In the genomic region with DNA sequence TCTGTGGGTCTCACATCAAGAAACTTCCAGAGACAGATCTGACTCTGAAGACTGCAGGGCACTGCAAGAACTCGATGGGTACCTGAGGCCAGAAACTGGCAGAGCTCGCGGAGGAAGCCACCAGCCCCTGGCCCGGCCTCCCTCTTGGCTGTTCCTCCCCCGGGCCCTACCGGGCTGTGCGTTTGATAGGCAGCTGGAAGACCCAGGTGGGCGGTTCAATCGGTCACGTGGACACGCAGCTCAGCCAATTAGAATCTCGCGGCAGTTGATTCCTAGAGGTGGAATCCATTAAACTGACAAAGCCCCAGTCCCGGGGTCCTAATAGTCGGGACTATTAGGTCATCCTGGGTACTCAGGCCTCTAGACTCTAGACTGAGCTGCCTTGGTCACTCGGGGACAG, we compare ENCODE assay signal across 22 cellular contexts.
"Had no signal": no experiment of that assay in that cellular context is flagged by ENCODE, and none has a peak within 500 bp of the region (broad histone marks: within the 10 kb centered on the region; RNA-seq: fewer than 3 reads in every experiment).

No MANE protein-coding gene starts in this region.

- H3K4me1 ChIP-seq: lower lobe of right lung, parathyroid adenoma, tibial nerve, upper lobe of left lung had no signal

- H3K27me3 ChIP-seq: tibial nerve, upper lobe of left lung had no signal

- DNase-seq: cortex of kidney; dorsolateral prefrontal cortex; effector CD4-positive, alpha-beta T cell; hypothalamus; left ventricle myocardium superior; lower lobe of right lung; natural killer cell; stimulated activated CD4-positive, alpha-beta T cell treated with anti-CD3 and anti-CD28 coated beads, Interleukin-12 subunit alpha, Interleukin-12 subunit beta, amount 100 ng/mL, for 4 hours; stimulated activated CD4-positive, alpha-beta T cell treated with anti-CD3 and anti-CD28 coated beads, Interleukin-1b, Interleukin-23, amount 100 ng/mL, for 48 hours; stimulated activated CD4-positive, alpha-beta T cell treated with anti-CD3 and anti-CD28 coated beads, Interleukin-4, amount 100 ng/mL, for 1 hour; stimulated activated CD8-positive, alpha-beta memory T cell treated with anti-CD3 and anti-CD28 coated beads, Interleukin-4, amount 100 ng/mL, for 48 hours; stimulated activated naive CD4-positive, alpha-beta T cell; substantia nigra had no signal

- H3K9me3 Mint-ChIP-seq: memory B cell, natural killer cell had no signal

- H3K27ac ChIP-seq: dorsolateral prefrontal cortex, lower lobe of right lung, neutrophil, parathyroid adenoma, thoracic aorta, tibial nerve, upper lobe of left lung had no signal

- H3K27ac Mint-ChIP-seq: memory B cell, natural killer cell, progenitor cell of endocrine pancreas had no signal

- H3K9ac ChIP-seq: parathyroid adenoma had no signal

- H3K36me3 ChIP-seq: lower lobe of right lung, neutrophil, thoracic aorta, tibial nerve, upper lobe of left lung had no signal

- H3K4me3 ChIP-seq: lower lobe of right lung, smooth muscle cell had no signal

- H3K4me2 ChIP-seq: smooth muscle cell had no signal

- H3K79me2 ChIP-seq: parathyroid adenoma had no signal

- H3K9me3 ChIP-seq: lower lobe of right lung, neutrophil, thoracic aorta, tibial nerve, upper lobe of left lung had no signal

- ATAC-seq: lower lobe of right lung, natural killer cell, sciatic nerve had no signal

- H3K4me3 Mint-ChIP-seq: memory B cell, natural killer cell had no signal

- H3K4me1 Mint-ChIP-seq: memory B cell, natural killer cell had no signal

- H2AFZ ChIP-seq: parathyroid adenoma had no signal
